In genomic region chr14:80358112-80358511, GRCh38 we compare ENCODE assay signal across 16 cellular contexts.
DNase-seq lines count a peak whose midpoint lies in the region; ATAC-seq and TF ChIP-seq lines count a peak whose summit lies in the region.
"Had no signal": no experiment of that assay in that cellular context is flagged by ENCODE, and none has a peak within 500 bp of the region (broad histone marks: within the 10 kb centered on the region; RNA-seq: fewer than 3 reads in every experiment).

No MANE protein-coding gene starts in this region.

- TF ChIP-seq CTCF in fibroblast of mammary gland (conservative IDR thresholded peaks at IDR 0.05; ENCODE audit: control insufficient read depth, insufficient read depth, low read depth, low read length), result no peak
- TF ChIP-seq CTCF in gastrocnemius medialis (IDR thresholded peaks at IDR 0.05 in 4 of 5, conservative IDR thresholded peaks at IDR 0.05 in 1 of 5), result no peak

- H3K4me1 ChIP-seq in gastrocnemius medialis, result peaks cover 0 to 8% of the 10 kb centered on the region in 2 donors

- intact Hi-C loops in gastrocnemius medialis (cut with DNase I; ENCODE audit: low total_unique reads), result no loop called here

- no peak for TF ChIP-seq POLR2A in gastrocnemius medialis (IDR thresholded peaks at IDR 0.05)

- no peaks in the 10 kb centered on the region for H3K27me3 ChIP-seq in gastrocnemius medialis

- in situ Hi-C loops in gastrocnemius medialis (cut with MboI; ENCODE audit: low sequenced_read_pairs in 4 of 4), result no loop called here

- no peaks in the 10 kb centered on the region for H3K36me3 ChIP-seq in gastrocnemius medialis

- DNase-seq in amniotic epithelial cell (ENCODE audit: low read depth) (peak; percentile 91), fibroblast of mammary gland (ENCODE audit: low read depth) (peak; percentile 4), gastrocnemius medialis (no peak)
- no peak for DNase-seq in stimulated activated naive CD4-positive, alpha-beta T cell (lab: John Stamatoyannopoulos, UW)
- DNase-seq in central memory CD4-positive, alpha-beta T cell, result no peak
- DNase-seq: C1 segment of cervical spinal cord; Calu3; CD4-positive, alpha-beta memory T cell; COR-L47; DMS53; DMS79 treated with DMSO at 0.1 percent for 48 hours; GF-D8; H9 had no signal

- H3K9me3 ChIP-seq in gastrocnemius medialis, result no peaks in the 10 kb centered on the region

- H3K4me3 ChIP-seq in fibroblast of mammary gland (ENCODE audit: control insufficient read depth, low read depth, low read length) (no peak overlapping the region), gastrocnemius medialis (no peak overlapping the region)
- H3K4me3 ChIP-seq: GM23338 had no signal

- peak overlapping the region in 1 of 4 donors; percentile 61 for H3K27ac ChIP-seq in gastrocnemius medialis

- ATAC-seq in gastrocnemius medialis (peak; percentile 56 to 67), HG03354 (IDR thresholded peaks at IDR 0.05; ENCODE audit: poor library complexity, severe bottlenecking, unreplicated experiment) (no peak)
- ATAC-seq: GM23338, HCT116 had no signal

Comparison
In these comparisons a context has a peak if more than half of its experiments do, and no peak if none do; other contexts are left out.
1. DNase-seq: peak in amniotic epithelial cell (single experiment) and fibroblast of mammary gland (single experiment); none in gastrocnemius medialis (0 of 2), stimulated activated naive CD4-positive, alpha-beta T cell (0 of 6) and central memory CD4-positive, alpha-beta T cell (single experiment).